ENCODE assay signal across 1 cellular context in the genomic region with DNA sequence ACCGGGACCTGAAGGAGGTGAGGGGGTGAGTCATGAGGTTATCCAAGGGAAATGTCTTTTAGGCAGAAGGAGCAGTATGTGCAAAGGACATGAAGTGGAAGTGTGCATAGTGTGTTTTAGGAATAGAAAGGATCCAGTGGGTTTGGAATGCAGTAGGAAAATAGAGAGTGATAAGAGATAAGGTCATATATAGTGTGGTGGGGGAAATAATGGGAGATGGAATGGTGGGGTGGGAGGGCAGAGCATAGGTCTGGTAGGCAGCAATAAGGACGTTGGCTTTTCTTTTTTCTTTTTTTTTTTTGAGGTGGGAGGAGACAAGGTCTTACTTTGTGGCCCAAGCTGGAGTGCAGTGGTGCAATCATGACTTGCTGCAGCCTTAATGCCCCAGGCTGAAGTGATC.
TF ChIP-seq lines count a peak whose summit lies in the region.

No MANE protein-coding gene starts in this region.

TF ChIP-seq in K562, 482 proteins besides CTCF, POLR2A, EP300 and RAD21 (continued from another document):
- TF ChIP-seq, protein P1, sequence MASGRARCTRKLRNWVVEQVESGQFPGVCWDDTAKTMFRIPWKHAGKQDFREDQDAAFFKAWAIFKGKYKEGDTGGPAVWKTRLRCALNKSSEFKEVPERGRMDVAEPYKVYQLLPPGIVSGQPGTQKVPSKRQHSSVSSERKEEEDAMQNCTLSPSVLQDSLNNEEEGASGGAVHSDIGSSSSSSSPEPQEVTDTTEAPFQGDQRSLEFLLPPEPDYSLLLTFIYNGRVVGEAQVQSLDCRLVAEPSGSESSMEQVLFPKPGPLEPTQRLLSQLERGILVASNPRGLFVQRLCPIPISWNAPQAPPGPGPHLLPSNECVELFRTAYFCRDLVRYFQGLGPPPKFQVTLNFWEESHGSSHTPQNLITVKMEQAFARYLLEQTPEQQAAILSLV (tag; IDR thresholded peaks at IDR 0.05) = 0 out of 2 replicates have a peak, but pooled peaks have one; percentile 28
- TF ChIP-seq ZNF232 (CRISPR knock-in tag; IDR thresholded peaks at IDR 0.05) = no peak
- TF ChIP-seq SNRNP70 (optimal IDR thresholded peaks at IDR 0.05; ENCODE audit: low read depth, low read length) = no peak
- no peak for TF ChIP-seq KLF10 (CRISPR knock-in tag; IDR thresholded peaks at IDR 0.05)
- peak; percentile 73 for TF ChIP-seq LEF1 (IDR thresholded peaks at IDR 0.05)
- TF ChIP-seq NFATC3 (IDR thresholded peaks at IDR 0.05) = 0 out of 2 replicates have a peak, but pooled peaks have one; percentile 21
- TF ChIP-seq, protein P2, sequence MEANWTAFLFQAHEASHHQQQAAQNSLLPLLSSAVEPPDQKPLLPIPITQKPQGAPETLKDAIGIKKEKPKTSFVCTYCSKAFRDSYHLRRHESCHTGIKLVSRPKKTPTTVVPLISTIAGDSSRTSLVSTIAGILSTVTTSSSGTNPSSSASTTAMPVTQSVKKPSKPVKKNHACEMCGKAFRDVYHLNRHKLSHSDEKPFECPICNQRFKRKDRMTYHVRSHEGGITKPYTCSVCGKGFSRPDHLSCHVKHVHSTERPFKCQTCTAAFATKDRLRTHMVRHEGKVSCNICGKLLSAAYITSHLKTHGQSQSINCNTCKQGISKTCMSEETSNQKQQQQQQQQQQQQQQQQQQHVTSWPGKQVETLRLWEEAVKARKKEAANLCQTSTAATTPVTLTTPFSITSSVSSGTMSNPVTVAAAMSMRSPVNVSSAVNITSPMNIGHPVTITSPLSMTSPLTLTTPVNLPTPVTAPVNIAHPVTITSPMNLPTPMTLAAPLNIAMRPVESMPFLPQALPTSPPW (CRISPR knock-in tag; IDR thresholded peaks at IDR 0.05) = peak; percentile 69
